In the genomic region with DNA sequence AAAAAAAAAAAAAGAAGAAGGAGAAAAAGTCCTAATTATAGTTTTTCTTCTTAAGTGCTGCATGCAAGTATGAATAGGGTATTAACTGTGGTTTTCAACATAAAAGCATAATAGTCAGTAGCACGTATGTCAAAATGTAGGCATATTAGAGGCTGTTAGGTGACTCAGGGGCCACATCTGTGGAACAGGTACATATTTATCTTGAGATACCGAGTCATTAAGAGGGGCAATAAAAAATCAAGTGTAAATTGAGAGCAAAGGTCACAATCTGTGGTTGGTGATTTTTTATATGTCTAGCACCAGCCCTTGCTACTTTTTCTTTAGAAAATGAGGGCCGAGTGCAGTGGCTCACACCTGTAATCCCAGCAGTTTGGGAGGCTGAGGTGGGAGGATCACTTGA, we compare ENCODE assay signal across 37 cellular contexts.
"Had no signal": no experiment of that assay in that cellular context is flagged by ENCODE, and none has a peak within 500 bp of the region (broad histone marks: within the 10 kb centered on the region; RNA-seq: fewer than 3 reads in every experiment).

No MANE protein-coding gene starts in this region.

- H3K4me1 Mint-ChIP-seq: activated B cell treated with CpG ODN at 0.5 μM for 24 hours; activated CD4-positive, alpha-beta T cell treated with anti-CD3 and anti-CD28 coated beads, Interleukin-2, amount 10 ng/mL, durations not matched to agents 24 days and 14 days; activated naive CD8-positive, alpha-beta T cell treated with anti-CD3 and anti-CD28 coated beads for 36 hours; activated T-helper 17 cell treated with anti-CD3 and anti-CD28 coated beads, Interleukin-2, amount 50 U/mL, for 72 hours; brain; central memory CD8-positive, alpha-beta T cell had no signal

- H3K4me3 Mint-ChIP-seq: activated B cell treated with CpG ODN at 0.5 μM for 24 hours; activated CD4-positive, alpha-beta memory T cell treated with anti-CD3 and anti-CD28 coated beads for 36 hours; activated CD4-positive, alpha-beta T cell treated with anti-CD3 and anti-CD28 coated beads, Interleukin-2, amount 10 ng/mL, durations not matched to agents 24 days and 14 days; activated CD8-positive, alpha-beta T cell treated with anti-CD3 and anti-CD28 coated beads for 36 hours; activated naive CD4-positive, alpha-beta T cell treated with anti-CD3 and anti-CD28 coated beads for 36 hours; activated naive CD8-positive, alpha-beta T cell treated with anti-CD3 and anti-CD28 coated beads for 36 hours; activated T-cell treated with anti-CD3 and anti-CD28 coated beads, Interleukin-2, amount 50 U/mL, for 4 hours; activated T-cell treated with anti-CD3 and anti-CD28 coated beads, Interleukin-2, amount 50 U/mL, for 72 hours; activated T-helper 1 cell treated with anti-CD3 and anti-CD28 coated beads, Interleukin-12 subunit alpha, Interleukin-12 subunit beta, Interleukin-2, Interleukin-4 antibody, amounts not matched to agents 30 ng/mL and 10 ng/mL and 1 ng/mL, durations not matched to agents 14 hours and 24 hours and 36 hours; activated T-helper 17 cell treated with anti-CD3 and anti-CD28 coated beads, Interleukin-2, amount 50 U/mL, for 72 hours; brain; central memory CD8-positive, alpha-beta T cell; T-helper 1 cell treated with Interleukin-12 subunit alpha and Interleukin-12 subunit beta and Interleukin-4 antibody, amounts not matched to agents 30 μg/mL and 1 μg/mL, for 36 hours; T-helper 2 cell treated with Interferon-gamma antibody and Interleukin-4, amounts not matched to agents 5 μg/mL and 100 μg/mL, for 36 hours had no signal

- H3K27me3 ChIP-seq: adrenal gland, ascending aorta, breast epithelium had no signal

- H3K4me1 ChIP-seq: adrenal gland, ascending aorta, breast epithelium had no signal

- H3K36me3 Mint-ChIP-seq: activated CD4-positive, alpha-beta memory T cell treated with anti-CD3 and anti-CD28 coated beads for 36 hours; activated naive CD8-positive, alpha-beta T cell treated with anti-CD3 and anti-CD28 coated beads for 36 hours; brain had no signal

- ATAC-seq: activated CD8-positive, alpha-beta T cell treated with anti-CD3 and anti-CD28 coated beads for 36 hours; activated naive CD4-positive, alpha-beta T cell treated with anti-CD3 and anti-CD28 coated beads, Interleukin-2, amount 50 U/mL, for 72 hours; activated T-cell treated with anti-CD3 and anti-CD28 coated beads, Interleukin-2, amount 50 U/mL, for 4 hours; activated T-cell treated with anti-CD3 and anti-CD28 coated beads, Interleukin-2, amount 50 U/mL, for 72 hours; activated T-helper 17 cell treated with anti-CD3 and anti-CD28 coated beads, Interleukin-2, amount 50 U/mL, for 72 hours had no signal

- H3K4me3 ChIP-seq: adrenal gland, ascending aorta, breast epithelium had no signal

- H3K9me3 Mint-ChIP-seq: brain had no signal

- H3K9me3 ChIP-seq: adrenal gland, ascending aorta had no signal

- H3K27ac Mint-ChIP-seq: activated B cell treated with CpG ODN at 0.5 μM for 24 hours; activated CD4-positive, alpha-beta memory T cell treated with anti-CD3 and anti-CD28 coated beads for 36 hours; activated CD4-positive, alpha-beta T cell treated with anti-CD3 and anti-CD28 coated beads, Interleukin-2, amount 10 ng/mL, durations not matched to agents 24 days and 14 days; activated CD8-positive, alpha-beta T cell treated with anti-CD3 and anti-CD28 coated beads for 36 hours; activated naive CD4-positive, alpha-beta T cell treated with anti-CD3 and anti-CD28 coated beads for 36 hours; activated naive CD4-positive, alpha-beta T cell treated with anti-CD3 and anti-CD28 coated beads, Interleukin-2, amount 50 U/mL, for 72 hours; activated naive CD8-positive, alpha-beta T cell treated with anti-CD3 and anti-CD28 coated beads for 36 hours; activated T-cell treated with anti-CD3 and anti-CD28 coated beads, Interleukin-2, amount 50 U/mL, for 72 hours; activated T-helper 1 cell treated with anti-CD3 and anti-CD28 coated beads, Interleukin-12 subunit alpha, Interleukin-12 subunit beta, Interleukin-2, Interleukin-4 antibody, amounts not matched to agents 30 ng/mL and 10 ng/mL and 1 ng/mL, durations not matched to agents 14 hours and 24 hours and 36 hours; activated T-helper 17 cell treated with anti-CD3 and anti-CD28 coated beads, Interleukin-2, amount 50 U/mL, for 72 hours; brain; T-helper 1 cell treated with Interleukin-12 subunit alpha and Interleukin-12 subunit beta and Interleukin-4 antibody, amounts not matched to agents 30 μg/mL and 1 μg/mL, for 36 hours; T-helper 2 cell treated with Interferon-gamma antibody and Interleukin-4, amounts not matched to agents 5 μg/mL and 100 μg/mL, for 36 hours had no signal

- DNase-seq: activated B cell treated with CpG ODN at 0.5 μM for 24 hours; activated CD4-positive, alpha-beta memory T cell treated with anti-CD3 and anti-CD28 coated beads for 36 hours; activated CD4-positive, alpha-beta T cell treated with anti-CD3 and anti-CD28 coated beads for 4 hours; activated CD4-positive, alpha-beta T cell treated with anti-CD3 and anti-CD28 coated beads, Interleukin-2, amount 10 ng/mL, durations not matched to agents 24 days and 14 days; activated CD4-positive, alpha-beta T cell treated with anti-CD3 and anti-CD28 coated beads, Interleukin-2, amount 50 U/mL, for 1 hour; activated CD4-positive, alpha-beta T cell treated with anti-CD3 and anti-CD28 coated beads, Interleukin-2, amount 50 U/mL, for 4 hours; activated CD4-positive, CD25-positive, alpha-beta regulatory T cell treated with anti-CD3 and anti-CD28 coated beads, Interleukin-2, amount 50 U/mL, for 72 hours; activated CD8-positive, alpha-beta memory T cell treated with anti-CD3 and anti-CD28 coated beads, Interleukin-2, amount 50 U/mL, for 4 hours; activated CD8-positive, alpha-beta T cell treated with anti-CD3 and anti-CD28 coated beads for 36 hours; activated effector memory CD4-positive, alpha-beta T cell treated with anti-CD3 and anti-CD28 coated beads, Interleukin-2, amount 50 U/mL, for 16 hours; activated gamma-delta T cell treated with Interleukin-2 at 50 U/mL for 16 hours; activated naive CD4-positive, alpha-beta T cell; activated naive CD4-positive, alpha-beta T cell treated with anti-CD3 and anti-CD28 coated beads for 36 hours; activated naive CD4-positive, alpha-beta T cell treated with anti-CD3 and anti-CD28 coated beads, Interleukin-2, amount 50 U/mL, for 16 hours; activated naive CD8-positive, alpha-beta T cell treated with anti-CD3 and anti-CD28 coated beads for 36 hours; activated T-cell treated with anti-CD3 and anti-CD28 coated beads for 4 hours; activated T-cell treated with anti-CD3 and anti-CD28 coated beads, Interleukin-2, amount 50 U/mL, for 1 hour; activated T-cell treated with anti-CD3 and anti-CD28 coated beads, Interleukin-2, amount 50 U/mL, for 4 hours; activated T-cell treated with anti-CD3 and anti-CD28 coated beads, Interleukin-2, amount 50 U/mL, for 72 hours; adrenal gland; amniotic stem cell; anterior cingulate cortex; cerebellar nuclear complex; SW 1271; T-helper 1 cell; T-helper 2 cell; T-helper 9 cell had no signal

- H3K27ac ChIP-seq: adrenal gland, ascending aorta, breast epithelium, VCaP had no signal

- H3K27me3 Mint-ChIP-seq: activated B cell treated with CpG ODN at 0.5 μM for 24 hours; activated CD4-positive, alpha-beta memory T cell treated with anti-CD3 and anti-CD28 coated beads for 36 hours; activated CD4-positive, alpha-beta T cell treated with anti-CD3 and anti-CD28 coated beads, Interleukin-2, amount 10 ng/mL, durations not matched to agents 24 days and 14 days; activated CD8-positive, alpha-beta T cell treated with anti-CD3 and anti-CD28 coated beads for 36 hours; activated naive CD8-positive, alpha-beta T cell treated with anti-CD3 and anti-CD28 coated beads for 36 hours; activated T-helper 17 cell treated with anti-CD3 and anti-CD28 coated beads, Interleukin-2, amount 50 U/mL, for 72 hours; central memory CD8-positive, alpha-beta T cell had no signal

- H3K36me3 ChIP-seq: adrenal gland, ascending aorta, breast epithelium had no signal
